Comparison of ENCODE assay signal across 1 cellular context in genomic region chr10:133303206-133303605, GRCh38.
TF ChIP-seq lines count a peak whose summit lies in the region.

No MANE protein-coding gene starts in this region.

TF ChIP-seq in K562, 482 proteins besides CTCF, POLR2A, EP300 and RAD21:
- TF ChIP-seq HMGXB4 (CRISPR knock-in tag; IDR thresholded peaks at IDR 0.05), result no peak
- no peak for TF ChIP-seq CBX1 (IDR thresholded peaks at IDR 0.05; ENCODE audit: low read depth)
- TF ChIP-seq NFATC3 (IDR thresholded peaks at IDR 0.05), result no peak
- TF ChIP-seq RBFOX2 (IDR thresholded peaks at IDR 0.05; ENCODE audit: low read depth, low read length), result 0 out of 2 replicates have a peak, but pooled peaks have one; percentile 17
- TF ChIP-seq GTF2E2 (tag; IDR thresholded peaks at IDR 0.05), result no peak
- TF ChIP-seq SLC30A9 (CRISPR knock-in tag; IDR thresholded peaks at IDR 0.05), result no peak
